In genomic region chr20:64041781-64042771, GRCh38 we compare ENCODE assay signal across 1 cellular context.
TF ChIP-seq lines count a peak whose summit lies in the region.

No MANE protein-coding gene starts in this region.

TF ChIP-seq in HepG2, 621 proteins besides CTCF, POLR2A, EP300 and RAD21 (continued from another document and continues in another):
- TF ChIP-seq PRDM10 (CRISPR knock-in tag; IDR thresholded peaks at IDR 0.05; ENCODE audit: low read depth) (no peak), AHR (CRISPR knock-in tag; IDR thresholded peaks at IDR 0.05) (no peak; the same call in none of the 2 replicates), ZNF652 (CRISPR knock-in tag; IDR thresholded peaks at IDR 0.05; ENCODE audit: borderline replicate concordance, low read depth) (no peak), ZNF660 (CRISPR knock-in tag; IDR thresholded peaks at IDR 0.05; ENCODE audit: borderline replicate concordance, low read depth) (no peak), ZNF354B (CRISPR knock-in tag; IDR thresholded peaks at IDR 0.05) (no peak), GMEB2 (CRISPR knock-in tag; IDR thresholded peaks at IDR 0.05; ENCODE audit: low read depth) (no peak), ZSCAN9 (CRISPR knock-in tag; IDR thresholded peaks at IDR 0.05; ENCODE audit: borderline replicate concordance) (no peak), ZNF280B (CRISPR knock-in tag; IDR thresholded peaks at IDR 0.05; ENCODE audit: borderline replicate concordance) (peak; percentile 27; the same call in 1 of the 2 replicates), XBP1 (CRISPR knock-in tag; IDR thresholded peaks at IDR 0.05) (no peak), FOXO4 (CRISPR knock-in tag; conservative IDR thresholded peaks at IDR 0.05) (no peak), SNAI1 (CRISPR knock-in tag; IDR thresholded peaks at IDR 0.05; ENCODE audit: borderline replicate concordance) (peak; percentile 45; the same call in 1 of the 2 replicates), XRCC5 (optimal IDR thresholded peaks at IDR 0.05; ENCODE audit: low read length) (peak; percentile 60), GPBP1L1 (CRISPR knock-in tag; IDR thresholded peaks at IDR 0.05) (no peak), ZNF703 (CRISPR knock-in tag; IDR thresholded peaks at IDR 0.05; ENCODE audit: borderline replicate concordance) (peak; percentile 87), TBP (CRISPR knock-in tag; IDR thresholded peaks at IDR 0.05) (no peak), CHD4 (IDR thresholded peaks at IDR 0.05; ENCODE audit: borderline replicate concordance, low read length) (no peak), ZSCAN21 (CRISPR knock-in tag; IDR thresholded peaks at IDR 0.05; ENCODE audit: borderline replicate concordance) (peak; percentile 47), ZNF549 (CRISPR knock-in tag; IDR thresholded peaks at IDR 0.05) (0 out of 2 replicates have a peak, but pooled peaks have one; percentile 26), TP53 (CRISPR knock-in tag; conservative IDR thresholded peaks at IDR 0.05) (no peak), ZC3H4 (CRISPR knock-in tag; IDR thresholded peaks at IDR 0.05; ENCODE audit: borderline replicate concordance) (no peak; the same call in 1 of the 2 replicates), GRHL1 (CRISPR knock-in tag; conservative IDR thresholded peaks at IDR 0.05) (no peak), ZNF414 (CRISPR knock-in tag; IDR thresholded peaks at IDR 0.05) (peak; percentile 71; the same call in 1 of the 2 replicates), JUNB (CRISPR knock-in tag; IDR thresholded peaks at IDR 0.05; ENCODE audit: borderline replicate concordance) (no peak), ZNF546 (CRISPR knock-in tag; conservative IDR thresholded peaks at IDR 0.05) (peak; percentile 77; the same call in 1 of the 2 replicates), SCMH1 (CRISPR knock-in tag; IDR thresholded peaks at IDR 0.05; ENCODE audit: borderline replicate concordance) (no peak), CHCHD3 (CRISPR knock-in tag; IDR thresholded peaks at IDR 0.05) (0 out of 2 replicates have a peak, but pooled peaks have one; percentile 24), ZNF687 (CRISPR knock-in tag; IDR thresholded peaks at IDR 0.05) (peak; percentile 91), ZSCAN20 (CRISPR knock-in tag; IDR thresholded peaks at IDR 0.05; ENCODE audit: borderline replicate concordance) (no peak; the same call in 1 of the 2 replicates), BRD4 (CRISPR knock-in tag; IDR thresholded peaks at IDR 0.05) (0 out of 2 replicates have a peak, but pooled peaks have one; percentile 60), TCF7L2 (IDR thresholded peaks at IDR 0.05; ENCODE audit: low read depth, low read length) (no peak), ZNF569 (CRISPR knock-in tag; IDR thresholded peaks at IDR 0.05; ENCODE audit: borderline replicate concordance) (no peak), TAF15 (IDR thresholded peaks at IDR 0.05; ENCODE audit: low read depth, low read length, poor library complexity, severe bottlenecking) (peak; percentile 48), ERF (CRISPR knock-in tag; IDR thresholded peaks at IDR 0.05) (peak; percentile 61; the same call in 1 of the 2 replicates), ZNF552 (CRISPR knock-in tag; IDR thresholded peaks at IDR 0.05; ENCODE audit: borderline replicate concordance) (no peak), BRCA1 (CRISPR knock-in tag; IDR thresholded peaks at IDR 0.05) (no peak), NFKB2 (CRISPR knock-in tag; IDR thresholded peaks at IDR 0.05; ENCODE audit: borderline replicate concordance) (no peak; the same call in 1 of the 2 replicates), GATAD1 (CRISPR knock-in tag; IDR thresholded peaks at IDR 0.05) (peak; percentile 43), MEIS1 (CRISPR knock-in tag; IDR thresholded peaks at IDR 0.05; ENCODE audit: borderline replicate concordance) (peak; percentile 83; the same call in 1 of the 2 replicates), ZSCAN30 (CRISPR knock-in tag; IDR thresholded peaks at IDR 0.05) (no peak), YY1 (IDR thresholded peaks at IDR 0.05; ENCODE audit: insufficient read depth, insufficient replicate concordance, low read depth, low read length) (peak; percentile 25), ZNF280D (CRISPR knock-in tag; IDR thresholded peaks at IDR 0.05) (peak; percentile 66)
